In the genomic region with DNA sequence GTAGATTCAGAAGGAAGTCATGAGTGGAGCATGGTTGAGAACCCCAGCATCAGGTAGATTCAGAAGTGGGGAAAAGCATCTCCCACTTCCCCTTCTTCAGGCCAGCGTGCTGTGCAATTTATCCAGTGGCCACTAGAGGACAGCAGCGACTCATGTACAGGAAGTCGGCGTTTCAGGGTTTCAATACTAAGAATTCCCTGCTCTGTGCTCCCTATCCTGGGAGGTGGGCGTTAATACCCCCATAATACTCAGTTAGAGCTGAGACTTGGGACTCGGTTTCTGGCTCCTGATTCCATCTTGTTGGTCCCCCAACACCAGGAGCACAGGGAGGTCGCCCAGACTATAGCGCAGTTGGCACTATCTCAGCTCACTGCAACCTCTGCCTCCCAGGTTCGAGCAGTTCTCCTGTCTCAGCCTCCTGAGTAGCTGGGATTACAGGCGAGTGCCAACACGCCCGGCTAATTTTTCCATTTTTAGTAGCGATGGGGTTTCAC, we compare ENCODE assay signal across 8 cellular contexts.
DNase-seq lines count a peak whose midpoint lies in the region; ATAC-seq and TF ChIP-seq lines count a peak whose summit lies in the region.

No MANE protein-coding gene starts in this region.

- TF ChIP-seq CTCF in coronary artery (IDR thresholded peaks at IDR 0.05): peak; percentile 99

- H3K27ac ChIP-seq in coronary artery: no peak overlapping the region

- peak; percentile 80 for DNase-seq in DMS53 (lab: John Stamatoyannopoulos, UW)
- peak; percentile 70 for DNase-seq in NCI-H2227 treated with DMSO at 0.1 percent for 48 hours (lab: John Stamatoyannopoulos, UW)
- DNase-seq in activated CD4-positive, alpha-beta T cell treated with anti-CD3 and anti-CD28 coated beads for 4 hours: peak; percentile 65 to 81
- DNase-seq in coronary artery (ENCODE audit: low spot score): no peak
- DNase-seq in medulla oblongata (ENCODE audit: extremely low spot score): peak; percentile 83
- peak; percentile 65 for DNase-seq in stimulated activated CD8-positive, alpha-beta memory T cell treated with anti-CD3 and anti-CD28 coated beads, Interleukin-12 subunit alpha, Interleukin-12 subunit beta, amount 100 ng/mL, for 1 hour (ENCODE audit: low read depth)

- H3K4me3 ChIP-seq in coronary artery: peak overlapping the region; percentile 47

- ATAC-seq in HG02610 (IDR thresholded peaks at IDR 0.05; ENCODE audit: unreplicated experiment): peak; percentile 62
- no peak for ATAC-seq in HG03095 (IDR thresholded peaks at IDR 0.05; ENCODE audit: unreplicated experiment)
